ENCODE assay signal across 1 cellular context in genomic region chr5:132065351-132065937, GRCh38.
TF ChIP-seq lines count a peak whose summit lies in the region.

No MANE protein-coding gene starts in this region.

TF ChIP-seq in endothelial cell of umbilical vein, 7 proteins besides CTCF, POLR2A, EP300 and RAD21 (continued from another document):
- no peak for TF ChIP-seq JUN (IDR thresholded peaks at IDR 0.05; ENCODE audit: borderline replicate concordance, insufficient read depth, insufficient read length, low read depth)
